In the genomic region with DNA sequence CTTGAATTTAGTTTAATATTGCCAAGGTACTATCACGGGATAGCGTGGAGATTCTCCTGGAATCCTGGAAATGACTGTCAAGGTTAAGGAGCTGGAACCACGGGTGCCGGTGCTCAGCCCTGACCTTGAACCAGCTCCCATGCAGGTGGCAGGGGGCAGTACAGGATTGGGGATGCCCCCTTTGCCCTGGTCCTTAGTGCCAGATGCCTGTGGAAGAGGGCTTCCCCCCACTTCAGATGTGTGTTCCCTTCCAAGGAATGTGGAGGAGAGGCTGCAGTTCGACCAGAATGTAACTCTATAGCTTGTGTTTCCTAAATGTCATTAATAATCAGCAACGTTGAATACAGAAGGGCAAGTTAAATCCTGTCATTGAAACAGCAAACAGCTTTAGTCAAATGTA, we compare ENCODE assay signal across 18 cellular contexts.
DNase-seq lines count a peak whose midpoint lies in the region; ATAC-seq and TF ChIP-seq lines count a peak whose summit lies in the region.
"Had no signal": no experiment of that assay in that cellular context is flagged by ENCODE, and none has a peak within 500 bp of the region (broad histone marks: within the 10 kb centered on the region; RNA-seq: fewer than 3 reads in every experiment).

No MANE protein-coding gene starts in this region.

- H3K9me2 ChIP-seq in HCT116 (ENCODE audit: insufficient read depth) (no peaks in the 10 kb centered on the region), neural cell (ENCODE audit: insufficient read depth, low read length) (no peaks in the 10 kb centered on the region)

- TF ChIP-seq EP300 in neural cell (conservative IDR thresholded peaks at IDR 0.05; ENCODE audit: poor library complexity, severe bottlenecking): no peak

- DNase-seq in activated CD4-positive, alpha-beta T cell treated with anti-CD3 and anti-CD28 coated beads for 36 hours: peak; percentile 22
- DNase-seq in activated CD4-positive, alpha-beta T cell treated with anti-CD3 and anti-CD28 coated beads for 48 hours: no peak
- no peak for DNase-seq in HCT116 (ENCODE audit: low read depth, low spot score)
- DNase-seq in SK-N-MC (ENCODE audit: low read depth, low spot score): no peak
- DNase-seq in occipital lobe (lab: John Stamatoyannopoulos, UW): no peak
- no peak for DNase-seq in effector CD4-positive, alpha-beta T cell
- no peak for DNase-seq in NCI-H146 (lab: John Stamatoyannopoulos, UW)
- DNase-seq: foreskin melanocyte, left ventricle myocardium inferior, NCI-H510A treated with DMSO at 0.1 percent for 48 hours, psoas muscle, T-helper 17 cell had no signal

- H3K27ac ChIP-seq in HCT116 (ENCODE audit: low read depth, low read length) (no peak overlapping the region), SK-N-MC (peak overlapping the region; percentile 19; the same call in 1 of the 2 replicates), neural cell (ENCODE audit: low read length) (peak overlapping the region; percentile 83)
- H3K27ac ChIP-seq: left ventricle myocardium inferior, psoas muscle, vagina had no signal

- H3K9me3 ChIP-seq in HCT116 (ENCODE audit: control insufficient read depth in 1 of 2, insufficient read depth in 1 of 2, low read depth in 1 of 2, low read length in 2 of 2) (no peaks in the 10 kb centered on the region), SK-N-MC (ENCODE audit: low read depth, low read length) (no peaks in the 10 kb centered on the region), neural cell (ENCODE audit: low read length) (peaks cover under 1% of the 10 kb centered on the region)
- H3K9me3 ChIP-seq: left ventricle myocardium inferior, psoas muscle, vagina had no signal

- no peak for TF ChIP-seq POLR2A in HCT116 (IDR thresholded peaks at IDR 0.05; ENCODE audit: borderline replicate concordance, extremely low read depth, insufficient read depth, insufficient read length)

- no peaks in the 10 kb centered on the region for H3K9me3 Mint-ChIP-seq in activated CD4-positive, alpha-beta T cell treated with anti-CD3 and anti-CD28 coated beads for 36 hours (ENCODE audit: low read depth)
- H3K9me3 Mint-ChIP-seq: activated T-cell treated with anti-CD3 and anti-CD28 coated beads, Interleukin-2, amount 50 U/mL, for 72 hours; CD8-positive, alpha-beta T cell; central memory CD8-positive, alpha-beta T cell had no signal

- peaks cover 0 to 4% of the 10 kb centered on the region in 2 experiments; a peak in 1 of 4 replicates for H3K4me1 ChIP-seq in HCT116 (ENCODE audit: control insufficient read depth in 1 of 2, insufficient read depth in 2 of 2, low read length in 2 of 2)
- H3K4me1 ChIP-seq: psoas muscle, vagina had no signal

- H3K27me3 Mint-ChIP-seq in activated CD4-positive, alpha-beta T cell treated with anti-CD3 and anti-CD28 coated beads for 36 hours: no peaks in the 10 kb centered on the region

- POLR2A ChIA-PET in activated CD4-positive, alpha-beta T cell treated with anti-CD3 and anti-CD28 coated beads for 36 hours (lab: Charles Lee): interaction anchor here (0.6 kb wide), 1 partner anchor 79 kb away, joined by 5 read pairs; no protein-coding TSS in a partner anchor
- POLR2A ChIA-PET in HCT116 (lab: Charles Lee): no interaction called here

- no peak overlapping the region for H3K4me3 Mint-ChIP-seq in activated CD4-positive, alpha-beta T cell treated with anti-CD3 and anti-CD28 coated beads for 36 hours
- H3K4me3 Mint-ChIP-seq: activated T-cell treated with anti-CD3 and anti-CD28 coated beads, Interleukin-2, amount 50 U/mL, for 72 hours; CD8-positive, alpha-beta T cell; central memory CD8-positive, alpha-beta T cell; IgD-negative memory B cell; T-helper 17 cell had no signal

- H3K4me1 Mint-ChIP-seq in activated CD4-positive, alpha-beta T cell treated with anti-CD3 and anti-CD28 coated beads for 36 hours: no peaks in the 10 kb centered on the region
- H3K4me1 Mint-ChIP-seq: central memory CD8-positive, alpha-beta T cell; IgD-negative memory B cell; T-helper 17 cell had no signal

- no peak for ATAC-seq in activated CD4-positive, alpha-beta T cell treated with anti-CD3 and anti-CD28 coated beads for 36 hours
- ATAC-seq in HCT116: no peak
- ATAC-seq: activated T-cell treated with anti-CD3 and anti-CD28 coated beads, Interleukin-2, amount 50 U/mL, for 72 hours; CD8-positive, alpha-beta T cell; psoas muscle; T-helper 17 cell had no signal

- TF ChIP-seq CTCF in HCT116 (IDR thresholded peaks at IDR 0.05 in 2 of 3, conservative IDR thresholded peaks at IDR 0.05 in 1 of 3; ENCODE audit: borderline replicate concordance in 1 of 3, insufficient read depth in 1 of 3, low read depth in 2 of 3, low read length in 2 of 3): peak in 1 of 3 experiments; percentile 19; a peak in 1 of 6 replicates
- TF ChIP-seq CTCF in neural cell (IDR thresholded peaks at IDR 0.05; ENCODE audit: poor library complexity, severe bottlenecking): no peak

- H3K79me2 ChIP-seq in HCT116 (ENCODE audit: insufficient read depth, low read length) (no peaks in the 10 kb centered on the region), neural cell (replicated peaks; ENCODE audit: insufficient read depth, low read length) (no peaks in the 10 kb centered on the region)

- CTCF ChIA-PET in activated CD4-positive, alpha-beta T cell treated with anti-CD3 and anti-CD28 coated beads for 36 hours (lab: Charles Lee): interaction anchor here (1.0 kb wide), 1 partner anchor 9 kb away, joined by 4 read pairs; no protein-coding TSS in a partner anchor
- CTCF ChIA-PET in HCT116 (lab: Charles Lee): interaction anchor here (0.9 to 1.6 kb wide), 3 partner anchors 53 to 121 kb away, joined by 3 to 6 read pairs (median 6); no protein-coding TSS in a partner anchor

- BruUV-seq in HCT116 (replicated peaks; lab: Mats Ljungman, UMichigan): no TSS peak

- no peak overlapping the region for H3K4me2 ChIP-seq in HCT116 (ENCODE audit: low read length)
- H3K4me2 ChIP-seq in neural cell (ENCODE audit: low read length): no peak overlapping the region

- intact Hi-C loops in activated CD4-positive, alpha-beta T cell treated with anti-CD3 and anti-CD28 coated beads for 36 hours (cut with DNase I, micrococcal nuclease): no loop called here
- intact Hi-C loops in HCT116 (cut with micrococcal nuclease): no loop called here

- H3K27ac Mint-ChIP-seq in activated CD4-positive, alpha-beta T cell treated with anti-CD3 and anti-CD28 coated beads for 36 hours: no peak overlapping the region
- H3K27ac Mint-ChIP-seq: activated T-cell treated with anti-CD3 and anti-CD28 coated beads, Interleukin-2, amount 50 U/mL, for 72 hours; CD8-positive, alpha-beta T cell; IgD-negative memory B cell; T-helper 17 cell had no signal

- H3K4me3 ChIP-seq in HCT116 (replicated peaks in 1 of 2; ENCODE audit: low read depth in 1 of 2, low read length in 2 of 2) (no peak overlapping the region), SK-N-MC (no peak overlapping the region), neural cell (ENCODE audit: low read length) (no peak overlapping the region)
- H3K4me3 ChIP-seq: left ventricle myocardium inferior, psoas muscle, vagina had no signal

- H3K36me3 Mint-ChIP-seq in activated CD4-positive, alpha-beta T cell treated with anti-CD3 and anti-CD28 coated beads for 36 hours (ENCODE audit: low read depth): no peaks in the 10 kb centered on the region
- H3K36me3 Mint-ChIP-seq: CD8-positive, alpha-beta T cell; IgD-negative memory B cell had no signal

- RAD21 ChIA-PET in HCT116 (lab: Charles Lee; ENCODE audit: low non-redundant PET in 1 of 2, low total read pairs in 2 of 2, uncharacterized antibody in 2 of 2, unreplicated experiment in 2 of 2): no interaction called here

- H4K20me1 ChIP-seq in HCT116 (ENCODE audit: insufficient read depth) (no peaks in the 10 kb centered on the region), neural cell (ENCODE audit: insufficient read depth) (no peaks in the 10 kb centered on the region)

- H3K9ac ChIP-seq in HCT116 (ENCODE audit: low read length) (no peak overlapping the region), SK-N-MC (ENCODE audit: insufficient read length) (no peak overlapping the region), neural cell (ENCODE audit: low read length) (no peak overlapping the region)

- no peaks in the 10 kb centered on the region for H3K36me3 ChIP-seq in HCT116 (ENCODE audit: control insufficient read depth in 1 of 2, insufficient read depth in 2 of 2, low read length in 2 of 2)
- no peaks in the 10 kb centered on the region for H3K36me3 ChIP-seq in SK-N-MC (ENCODE audit: insufficient read depth, low read length)
- H3K36me3 ChIP-seq in neural cell (ENCODE audit: insufficient read depth, low read length): no peaks in the 10 kb centered on the region
- H3K36me3 ChIP-seq: left ventricle myocardium inferior, vagina had no signal

- H3F3A ChIP-seq in neural cell (ENCODE audit: insufficient read depth, low read length, poor library complexity, severe bottlenecking): no peaks in the 10 kb centered on the region

- no peaks in the 10 kb centered on the region for H3K27me3 ChIP-seq in HCT116 (ENCODE audit: insufficient read depth, low read length)
- no peaks in the 10 kb centered on the region for H3K27me3 ChIP-seq in neural cell (ENCODE audit: insufficient read depth, low read depth, low read length)
- H3K27me3 ChIP-seq: vagina had no signal

- TF ChIP-seq RAD21 in HCT116 (IDR thresholded peaks at IDR 0.05; ENCODE audit: low read depth) (peak; percentile 65), neural cell (conservative IDR thresholded peaks at IDR 0.05) (peak; percentile 22)

- H2AFZ ChIP-seq in HCT116 (ENCODE audit: low read depth, low read length, poor library complexity, severe bottlenecking) (no peak overlapping the region), neural cell (ENCODE audit: low read depth, low read length) (no peak overlapping the region)

TF ChIP-seq in HCT116, 20 proteins besides CTCF, POLR2A, EP300 and RAD21 (continues in another document):
- no peak for TF ChIP-seq YY1 (IDR thresholded peaks at IDR 0.05; ENCODE audit: extremely low read depth, insufficient replicate concordance, low read depth, low read length)
- no peak for TF ChIP-seq EGR1 (IDR thresholded peaks at IDR 0.05; ENCODE audit: low read depth)
- TF ChIP-seq EZH2 (IDR thresholded peaks at IDR 0.05): no peak
- no peak for TF ChIP-seq FOSL1 (IDR thresholded peaks at IDR 0.05; ENCODE audit: low read depth)
- no peak for TF ChIP-seq EZH2phosphoT487 (IDR thresholded peaks at IDR 0.05; ENCODE audit: borderline replicate concordance)
- no peak for TF ChIP-seq ZNF274 (IDR thresholded peaks at IDR 0.05; ENCODE audit: low read depth, low read length)
- TF ChIP-seq SP1 (IDR thresholded peaks at IDR 0.05; ENCODE audit: low read depth): no peak

TF ChIP-seq in neural cell, 6 proteins besides CTCF, POLR2A, EP300 and RAD21 (continues in another document):
- TF ChIP-seq MXI1 (conservative IDR thresholded peaks at IDR 0.05; ENCODE audit: poor library complexity, severe bottlenecking): no peak
